23 cellular contexts compared by ENCODE assay signal in the genomic region with DNA sequence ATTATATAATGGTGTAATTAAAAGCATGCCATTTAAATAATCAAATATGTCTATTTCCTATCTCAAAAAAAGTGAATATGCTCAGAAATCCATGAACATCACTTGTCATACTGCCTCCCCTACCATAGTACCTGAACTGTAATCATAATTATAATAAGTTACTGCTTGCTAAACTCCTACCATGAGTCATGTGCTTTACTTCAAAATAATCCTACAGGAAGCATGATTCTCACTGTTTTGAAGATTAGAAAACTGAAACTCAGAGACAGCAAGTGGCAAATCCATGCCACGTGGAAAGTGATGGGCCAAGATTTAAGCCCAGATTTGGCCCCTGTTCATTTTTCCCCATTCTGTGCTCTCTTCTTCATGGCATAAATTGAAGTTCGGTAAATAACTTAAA. TPM values are rescaled to one million over a fixed set of nuclear protein-coding genes. Genes with fewer than 3 reads are reported as not detected.
"Had no signal": no experiment of that assay in that cellular context is flagged by ENCODE, and none has a peak within 500 bp of the region (broad histone marks: within the 10 kb centered on the region; RNA-seq: fewer than 3 reads in every experiment).

No MANE protein-coding gene starts in this region.

- H3K27me3 ChIP-seq: right atrium auricular region, thyroid gland had no signal

- H3K36me3 ChIP-seq: esophagus muscularis mucosa, left ventricle myocardium inferior, right atrium auricular region, sigmoid colon, stomach, suprapubic skin, thyroid gland had no signal

- H3K79me2 ChIP-seq: hepatocyte had no signal

- H3K9me3 ChIP-seq: esophagus muscularis mucosa, psoas muscle, right atrium auricular region, sigmoid colon, stomach, suprapubic skin, thyroid gland had no signal

- FAIRE-seq: kidney, urothelium cell line had no signal

- DNase-seq: cortex of kidney; dorsolateral prefrontal cortex; effector CD8-positive, alpha-beta T cell; foreskin fibroblast; kidney; left cardiac atrium; left ventricle myocardium inferior; mesendoderm; naive B cell; psoas muscle; sigmoid colon; stimulated activated CD4-positive, alpha-beta T cell treated with anti-CD3 and anti-CD28 coated beads, Interleukin-2, amount 100 ng/mL, for 24 hours; stimulated activated naive CD4-positive, alpha-beta T cell; stomach; thyroid gland had no signal

- H3K4me3 ChIP-seq: esophagus muscularis mucosa, hepatocyte, left ventricle myocardium inferior, lung, psoas muscle, right atrium auricular region, sigmoid colon, skin epidermis, stomach, suprapubic skin, thyroid gland had no signal

- H2AFZ ChIP-seq: hepatocyte had no signal

- H3K4me2 ChIP-seq: hepatocyte had no signal

- H3K4me1 ChIP-seq: psoas muscle, thyroid gland had no signal

- H3K27ac ChIP-seq: epithelial cell of prostate, esophagus muscularis mucosa, hepatocyte, left ventricle myocardium inferior, psoas muscle, right atrium auricular region, sigmoid colon, skin epidermis, stomach, suprapubic skin, thyroid gland had no signal

RNA-seq across cellular contexts. Expression of a gene that starts 5.2 kb away (rescaled TPM):
- polyA plus RNA-seq: lung had no signal
